8 cellular contexts compared by ENCODE assay signal in the genomic region with DNA sequence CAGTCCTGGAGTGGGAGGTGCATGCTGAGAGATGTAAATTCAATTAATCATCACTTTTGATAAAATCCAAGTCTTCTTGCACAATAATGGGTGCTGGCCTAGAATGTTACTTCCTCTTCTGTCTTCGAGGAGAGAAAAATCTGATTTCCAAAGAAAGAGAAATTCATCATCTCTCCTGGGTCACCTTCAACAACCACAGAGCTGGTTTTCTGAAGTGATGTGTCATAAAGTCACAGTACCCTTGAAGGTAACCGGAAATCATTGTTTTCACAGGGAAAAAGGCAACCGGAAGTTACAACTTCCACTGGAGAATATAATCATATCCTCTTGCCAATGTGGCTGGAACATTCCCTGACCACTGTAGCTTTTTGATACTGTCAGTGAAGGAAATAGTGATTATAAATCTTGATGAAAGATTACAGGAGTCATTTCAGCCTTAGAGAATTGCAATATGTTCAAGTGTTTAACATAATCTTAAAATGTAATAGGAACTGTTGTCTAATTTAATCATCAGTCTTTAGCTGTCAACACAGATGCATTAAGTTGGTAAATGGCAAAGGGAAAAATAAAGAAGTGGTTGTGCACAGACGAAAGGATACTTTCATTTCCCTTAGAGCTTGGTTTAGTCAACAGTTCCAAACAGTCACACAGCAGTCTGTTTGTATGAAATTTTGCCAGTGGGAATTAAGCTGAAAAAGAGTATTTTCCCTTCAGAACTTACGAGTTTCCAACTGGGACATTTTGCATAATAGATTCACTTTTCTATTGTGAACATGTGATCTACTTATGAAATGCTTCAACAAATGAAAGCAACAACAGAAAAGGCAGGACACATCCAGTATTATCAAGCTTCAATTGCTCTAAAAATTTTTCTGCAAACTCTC.
A peak's percentile ranks its signal among the peaks of the same experiment; 100 is the strongest.
DNase-seq lines count a peak whose midpoint lies in the region; ATAC-seq and TF ChIP-seq lines count a peak whose summit lies in the region.

No MANE protein-coding gene starts in this region.

- intact Hi-C loops in right lobe of liver (cut with DNase I), result no loop called here

- no peak overlapping the region for H3K9ac ChIP-seq in Loucy (ENCODE audit: low read depth, low read length, poor library complexity, severe bottlenecking)

- H3K4me1 Mint-ChIP-seq in brain, result peaks cover 35% of the 10 kb centered on the region

- WGBS in right lobe of liver (ENCODE audit: insufficient coverage, low coverage, low lambda C conversion rate, missing lambda C conversion rate), result 31% methylated on average over 5 of the region's 5 CpGs
- 9 to 27% methylated on average over 5 of the region's 5 CpGs for WGBS in upper lobe of left lung, 2 donors

- H3K36me3 Mint-ChIP-seq in brain, result no peaks in the 10 kb centered on the region

- CTCF ChIA-PET in AG04450 (lab: Charles Lee), result interaction anchor here (1.0 to 1.9 kb wide), 3 partner anchors 121 to 123 kb away, joined by 3 to 4 read pairs (median 4); no protein-coding TSS in a partner anchor

- H3K9me2 ChIP-seq in Loucy (replicated peaks; ENCODE audit: low read depth, low read length), result no peaks in the 10 kb centered on the region

- TF ChIP-seq CTCF in AG04450 (IDR thresholded peaks at IDR 0.05; ENCODE audit: low read depth, low read length) (no peak), Loucy (conservative IDR thresholded peaks at IDR 0.05; ENCODE audit: low read length) (no peak), brain (conservative IDR thresholded peaks at IDR 0.05) (no peak), right lobe of liver (IDR thresholded peaks at IDR 0.05) (no peak), upper lobe of left lung (IDR thresholded peaks at IDR 0.05) (no peak), GM10266 (IDR thresholded peaks at IDR 0.05; ENCODE audit: control insufficient read depth, insufficient read depth, low read depth, missing control alignments) (no peak)

- ATAC-seq in right lobe of liver, result peak; percentile 43 to 75 (median 66)
- peak; percentile 69 to 78 for ATAC-seq in upper lobe of left lung (ENCODE audit: low FRiP score in 2 of 2)

- no peaks in the 10 kb centered on the region for H3F3A ChIP-seq in Loucy (ENCODE audit: low read depth)

- POLR2A ChIA-PET in AG04450 (lab: Yijun Ruan, JAX), result interaction anchor here (0.8 kb wide), 1 partner anchor 106 kb away, joined by 3 read pairs; a partner anchor contains a TSS

- TF ChIP-seq POLR2A in right lobe of liver (IDR thresholded peaks at IDR 0.05) (no peak), upper lobe of left lung (IDR thresholded peaks at IDR 0.05) (no peak)

- DNase-seq in AG04450 (ENCODE audit: low read depth, low spot score) (no peak), right lobe of liver (no peak), upper lobe of left lung (no peak), GM10266 (ENCODE audit: extremely low spot score) (no peak), HPDE6-E6E7 (ENCODE audit: extremely low spot score) (no peak), HK-2 (ENCODE audit: unreplicated experiment) (no peak)

- H3K27ac ChIP-seq in AG04450 (ENCODE audit: low read depth, low read length) (peak overlapping the region; percentile 11), right lobe of liver (peak overlapping the region; percentile 3 to 41 (median 24)), upper lobe of left lung (peak overlapping the region; percentile 52 to 79 (median 58))

- H3K27me3 Mint-ChIP-seq in brain, result peaks cover 5% of the 10 kb centered on the region

- H3K9me3 Mint-ChIP-seq in brain, result peaks cover 0 to 2% (median 0%) of the 10 kb centered on the region in 5 experiments

- H3K4me3 ChIP-seq in AG04450 (ENCODE audit: low read depth, low read length) (no peak overlapping the region), Loucy (ENCODE audit: low read length, poor library complexity, severe bottlenecking) (peak overlapping the region; percentile 14), right lobe of liver (no peak overlapping the region), upper lobe of left lung (no peak overlapping the region)

- H3K9me3 ChIP-seq in AG04450 (ENCODE audit: control insufficient read depth, insufficient read depth, low read length) (no peaks in the 10 kb centered on the region), Loucy (ENCODE audit: insufficient read depth, low read depth, low read length) (no peaks in the 10 kb centered on the region), right lobe of liver (no peaks in the 10 kb centered on the region), upper lobe of left lung (no peaks in the 10 kb centered on the region)

- H3K4me2 ChIP-seq in Loucy (ENCODE audit: low read depth, low read length, poor library complexity, severe bottlenecking), result peak overlapping the region; percentile 57

- H3K4me3 Mint-ChIP-seq in brain, result peak overlapping the region in 2 of 5 experiments; percentile 9 to 46

- H2AFZ ChIP-seq in Loucy (ENCODE audit: low read length), result 0 out of 2 replicates have a peak overlapping the region, but pooled peaks have one; percentile 6

- H3K27me3 ChIP-seq in AG04450 (ENCODE audit: control insufficient read depth, insufficient read depth, low read length) (no peaks in the 10 kb centered on the region), Loucy (ENCODE audit: insufficient read depth, low read length, poor library complexity, severe bottlenecking) (no peaks in the 10 kb centered on the region), right lobe of liver (no peaks in the 10 kb centered on the region), upper lobe of left lung (no peaks in the 10 kb centered on the region)

- H3K36me3 ChIP-seq in Loucy (ENCODE audit: insufficient read depth, low read length) (no peaks in the 10 kb centered on the region), right lobe of liver (no peaks in the 10 kb centered on the region), upper lobe of left lung (no peaks in the 10 kb centered on the region)

- H3K4me1 ChIP-seq in Loucy (ENCODE audit: insufficient read depth, low read length, poor library complexity, severe bottlenecking) (peaks cover 23% of the 10 kb centered on the region), right lobe of liver (no peaks in the 10 kb centered on the region), upper lobe of left lung (peaks cover 24 to 29% (median 26%) of the 10 kb centered on the region in 4 donors)

- H3K79me2 ChIP-seq in Loucy (ENCODE audit: insufficient read depth, low read length), result no peaks in the 10 kb centered on the region

- peak overlapping the region; percentile 8 to 84 (median 77) for H3K27ac Mint-ChIP-seq in brain

- H4K20me1 ChIP-seq in Loucy (ENCODE audit: insufficient read depth, low read length, poor library complexity, severe bottlenecking), result no peaks in the 10 kb centered on the region

- TF ChIP-seq EP300 in upper lobe of left lung (IDR thresholded peaks at IDR 0.05), result peak in 2 of 4 donors; percentile 51 to 55
